Comparison of ENCODE assay signal across 1 cellular context in genomic region chr17:63774141-63774981, GRCh38.
TF ChIP-seq lines count a peak whose summit lies in the region.

TSS of gene DDX42 (plus strand) at chr17:63774170. CDS start at chr17:63787050, 12,880 bp downstream.

TF ChIP-seq in HepG2, 621 proteins besides CTCF, POLR2A, EP300 and RAD21 (continued from another document and continues in another):
- TF ChIP-seq, protein P1, sequence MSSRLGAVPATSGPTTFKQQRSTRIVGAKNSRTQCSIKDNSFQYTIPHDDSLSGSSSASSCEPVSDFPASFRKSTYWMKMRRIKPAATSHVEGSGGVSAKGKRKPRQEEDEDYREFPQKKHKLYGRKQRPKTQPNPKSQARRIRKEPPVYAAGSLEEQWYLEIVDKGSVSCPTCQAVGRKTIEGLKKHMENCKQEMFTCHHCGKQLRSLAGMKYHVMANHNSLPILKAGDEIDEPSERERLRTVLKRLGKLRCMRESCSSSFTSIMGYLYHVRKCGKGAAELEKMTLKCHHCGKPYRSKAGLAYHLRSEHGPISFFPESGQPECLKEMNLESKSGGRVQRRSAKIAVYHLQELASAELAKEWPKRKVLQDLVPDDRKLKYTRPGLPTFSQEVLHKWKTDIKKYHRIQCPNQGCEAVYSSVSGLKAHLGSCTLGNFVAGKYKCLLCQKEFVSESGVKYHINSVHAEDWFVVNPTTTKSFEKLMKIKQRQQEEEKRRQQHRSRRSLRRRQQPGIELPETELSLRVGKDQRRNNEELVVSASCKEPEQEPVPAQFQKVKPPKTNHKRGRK (CRISPR knock-in tag; IDR thresholded peaks at IDR 0.05), result no peak
- no peak for TF ChIP-seq ZNF580 (CRISPR knock-in tag; IDR thresholded peaks at IDR 0.05; ENCODE audit: borderline replicate concordance, low read depth)
- no peak for TF ChIP-seq RXRA (CRISPR knock-in tag; IDR thresholded peaks at IDR 0.05)
- TF ChIP-seq ETS1 (CRISPR knock-in tag; IDR thresholded peaks at IDR 0.05), result no peak
- TF ChIP-seq BCL6 (CRISPR knock-in tag; IDR thresholded peaks at IDR 0.05), result 0 out of 2 replicates have a peak, but pooled peaks have one; percentile 8
- TF ChIP-seq ZNF569 (CRISPR knock-in tag; IDR thresholded peaks at IDR 0.05; ENCODE audit: borderline replicate concordance), result no peak; the same call in 1 of the 2 replicates
- no peak for TF ChIP-seq SATB2 (CRISPR knock-in tag; IDR thresholded peaks at IDR 0.05)
- no peak for TF ChIP-seq HNRNPLL (IDR thresholded peaks at IDR 0.05; ENCODE audit: low read depth, low read length, poor library complexity, severe bottlenecking)
- TF ChIP-seq, protein P2, sequence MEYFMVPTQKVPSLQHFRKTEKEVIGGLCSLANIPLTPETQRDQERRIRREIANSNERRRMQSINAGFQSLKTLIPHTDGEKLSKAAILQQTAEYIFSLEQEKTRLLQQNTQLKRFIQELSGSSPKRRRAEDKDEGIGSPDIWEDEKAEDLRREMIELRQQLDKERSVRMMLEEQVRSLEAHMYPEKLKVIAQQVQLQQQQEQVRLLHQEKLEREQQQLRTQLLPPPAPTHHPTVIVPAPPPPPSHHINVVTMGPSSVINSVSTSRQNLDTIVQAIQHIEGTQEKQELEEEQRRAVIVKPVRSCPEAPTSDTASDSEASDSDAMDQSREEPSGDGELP (IDR thresholded peaks at IDR 0.05; ENCODE audit: borderline replicate concordance, low read depth), result no peak
- TF ChIP-seq RXRB (CRISPR knock-in tag; IDR thresholded peaks at IDR 0.05; ENCODE audit: borderline replicate concordance), result no peak
- TF ChIP-seq ZNF274 (CRISPR knock-in tag; IDR thresholded peaks at IDR 0.05), result peak; percentile 50; the same call in 1 of the 2 replicates
- TF ChIP-seq, protein P3, sequence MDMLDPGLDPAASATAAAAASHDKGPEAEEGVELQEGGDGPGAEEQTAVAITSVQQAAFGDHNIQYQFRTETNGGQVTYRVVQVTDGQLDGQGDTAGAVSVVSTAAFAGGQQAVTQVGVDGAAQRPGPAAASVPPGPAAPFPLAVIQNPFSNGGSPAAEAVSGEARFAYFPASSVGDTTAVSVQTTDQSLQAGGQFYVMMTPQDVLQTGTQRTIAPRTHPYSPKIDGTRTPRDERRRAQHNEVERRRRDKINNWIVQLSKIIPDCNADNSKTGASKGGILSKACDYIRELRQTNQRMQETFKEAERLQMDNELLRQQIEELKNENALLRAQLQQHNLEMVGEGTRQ (IDR thresholded peaks at IDR 0.05; ENCODE audit: low read depth, low read length), result no peak
- TF ChIP-seq, protein P3 (CRISPR knock-in tag; IDR thresholded peaks at IDR 0.05; ENCODE audit: borderline replicate concordance), result no peak
- TF ChIP-seq CBX2 (IDR thresholded peaks at IDR 0.05; ENCODE audit: low read depth, low read length), result no peak
- no peak for TF ChIP-seq CBX2 (CRISPR knock-in tag; IDR thresholded peaks at IDR 0.05; ENCODE audit: low read depth)
- TF ChIP-seq DNMT1 (CRISPR knock-in tag; IDR thresholded peaks at IDR 0.05), result no peak
- TF ChIP-seq AKAP8 (CRISPR knock-in tag; IDR thresholded peaks at IDR 0.05), result no peak
- TF ChIP-seq NR1H2 (CRISPR knock-in tag; IDR thresholded peaks at IDR 0.05; ENCODE audit: borderline replicate concordance, low read depth), result 0 out of 2 replicates have a peak, but pooled peaks have one; percentile 32
- TF ChIP-seq MTERF4 (CRISPR knock-in tag; IDR thresholded peaks at IDR 0.05), result peak; percentile 86
- TF ChIP-seq, protein P4, sequence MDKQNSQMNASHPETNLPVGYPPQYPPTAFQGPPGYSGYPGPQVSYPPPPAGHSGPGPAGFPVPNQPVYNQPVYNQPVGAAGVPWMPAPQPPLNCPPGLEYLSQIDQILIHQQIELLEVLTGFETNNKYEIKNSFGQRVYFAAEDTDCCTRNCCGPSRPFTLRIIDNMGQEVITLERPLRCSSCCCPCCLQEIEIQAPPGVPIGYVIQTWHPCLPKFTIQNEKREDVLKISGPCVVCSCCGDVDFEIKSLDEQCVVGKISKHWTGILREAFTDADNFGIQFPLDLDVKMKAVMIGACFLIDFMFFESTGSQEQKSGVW (CRISPR knock-in tag; IDR thresholded peaks at IDR 0.05; ENCODE audit: borderline replicate concordance), result no peak
- TF ChIP-seq ZNF318 (CRISPR knock-in tag; IDR thresholded peaks at IDR 0.05), result no peak
- TF ChIP-seq FOXK2 (IDR thresholded peaks at IDR 0.05), result no peak
- TF ChIP-seq MED13 (CRISPR knock-in tag; IDR thresholded peaks at IDR 0.05), result no peak
- TF ChIP-seq ZNF3 (CRISPR knock-in tag; IDR thresholded peaks at IDR 0.05), result no peak
- peak; percentile 14; the same call in 1 of the 2 replicates for TF ChIP-seq ONECUT2 (CRISPR knock-in tag; IDR thresholded peaks at IDR 0.05)
- TF ChIP-seq BRCA1 (CRISPR knock-in tag; IDR thresholded peaks at IDR 0.05), result no peak
- no peak for TF ChIP-seq FOXA1 (IDR thresholded peaks at IDR 0.05)
- TF ChIP-seq FOXA1 (CRISPR knock-in tag; IDR thresholded peaks at IDR 0.05), result no peak
- TF ChIP-seq, protein P5, sequence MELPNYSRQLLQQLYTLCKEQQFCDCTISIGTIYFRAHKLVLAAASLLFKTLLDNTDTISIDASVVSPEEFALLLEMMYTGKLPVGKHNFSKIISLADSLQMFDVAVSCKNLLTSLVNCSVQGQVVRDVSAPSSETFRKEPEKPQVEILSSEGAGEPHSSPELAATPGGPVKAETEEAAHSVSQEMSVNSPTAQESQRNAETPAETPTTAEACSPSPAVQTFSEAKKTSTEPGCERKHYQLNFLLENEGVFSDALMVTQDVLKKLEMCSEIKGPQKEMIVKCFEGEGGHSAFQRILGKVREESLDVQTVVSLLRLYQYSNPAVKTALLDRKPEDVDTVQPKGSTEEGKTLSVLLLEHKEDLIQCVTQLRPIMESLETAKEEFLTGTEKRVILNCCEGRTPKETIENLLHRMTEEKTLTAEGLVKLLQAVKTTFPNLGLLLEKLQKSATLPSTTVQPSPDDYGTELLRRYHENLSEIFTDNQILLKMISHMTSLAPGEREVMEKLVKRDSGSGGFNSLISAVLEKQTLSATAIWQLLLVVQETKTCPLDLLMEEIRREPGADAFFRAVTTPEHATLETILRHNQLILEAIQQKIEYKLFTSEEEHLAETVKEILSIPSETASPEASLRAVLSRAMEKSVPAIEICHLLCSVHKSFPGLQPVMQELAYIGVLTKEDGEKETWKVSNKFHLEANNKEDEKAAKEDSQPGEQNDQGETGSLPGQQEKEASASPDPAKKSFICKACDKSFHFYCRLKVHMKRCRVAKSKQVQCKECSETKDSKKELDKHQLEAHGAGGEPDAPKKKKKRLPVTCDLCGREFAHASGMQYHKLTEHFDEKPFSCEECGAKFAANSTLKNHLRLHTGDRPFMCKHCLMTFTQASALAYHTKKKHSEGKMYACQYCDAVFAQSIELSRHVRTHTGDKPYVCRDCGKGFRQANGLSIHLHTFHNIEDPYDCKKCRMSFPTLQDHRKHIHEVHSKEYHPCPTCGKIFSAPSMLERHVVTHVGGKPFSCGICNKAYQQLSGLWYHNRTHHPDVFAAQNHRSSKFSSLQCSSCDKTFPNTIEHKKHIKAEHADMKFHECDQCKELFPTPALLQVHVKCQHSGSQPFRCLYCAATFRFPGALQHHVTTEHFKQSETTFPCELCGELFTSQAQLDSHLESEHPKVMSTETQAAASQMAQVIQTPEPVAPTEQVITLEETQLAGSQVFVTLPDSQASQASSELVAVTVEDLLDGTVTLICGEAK (IDR thresholded peaks at IDR 0.05), result no peak
- TF ChIP-seq, protein P5 (CRISPR knock-in tag; IDR thresholded peaks at IDR 0.05), result no peak; the same call in 1 of the 2 replicates
- TF ChIP-seq ARHGAP35 (CRISPR knock-in tag; IDR thresholded peaks at IDR 0.05; ENCODE audit: borderline replicate concordance), result no peak
